In the genomic region with DNA sequence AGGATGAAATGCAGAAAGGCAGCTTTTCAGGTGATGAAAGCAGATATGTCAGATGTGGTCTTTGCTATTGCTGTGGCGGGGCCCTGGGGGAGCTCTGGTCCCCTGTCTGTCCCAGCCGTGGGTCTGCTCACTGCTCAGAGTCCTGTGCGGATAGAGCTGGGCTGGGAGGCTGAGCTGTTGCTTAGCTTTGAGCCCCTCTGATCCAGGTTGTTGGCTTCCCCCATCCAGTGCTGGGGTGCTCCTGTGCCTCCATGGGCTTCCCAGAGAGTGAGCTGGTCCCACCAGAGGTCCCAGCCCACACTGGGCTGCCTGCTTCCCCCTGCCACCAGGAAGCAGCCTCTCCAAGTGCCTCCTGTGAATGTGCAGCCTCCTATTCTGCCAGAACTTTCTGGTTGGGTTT, we compare ENCODE assay signal across 17 cellular contexts.
"Had no signal": no experiment of that assay in that cellular context is flagged by ENCODE, and none has a peak within 500 bp of the region (broad histone marks: within the 10 kb centered on the region; RNA-seq: fewer than 3 reads in every experiment).

No MANE protein-coding gene starts in this region.

- H3K4me3 ChIP-seq: right lobe of liver, thyroid gland, uterus had no signal

- H3K4me3 Mint-ChIP-seq: activated B cell treated with CpG ODN at 0.5 μM for 24 hours; activated CD8-positive, alpha-beta T cell treated with anti-CD3 and anti-CD28 coated beads for 36 hours; activated naive CD8-positive, alpha-beta T cell treated with anti-CD3 and anti-CD28 coated beads, Interleukin-2, amount 10 ng/mL, durations not matched to agents 7 days and 5 days; dendritic cell treated with granulocyte-macrophage colony-stimulating factor and Interleukin-4, amounts not matched to agents 40 ng/mL and 50 ng/mL, for 4 days; nephron progenitor cell; stimulated activated effector memory CD8-positive, alpha-beta T cell treated with anti-CD3 and anti-CD28 coated beads, Interleukin-12 subunit alpha, Interleukin-12 subunit beta, amount 100 ng/mL, for 72 hours had no signal

- H3K4me1 Mint-ChIP-seq: activated B cell treated with CpG ODN at 0.5 μM for 24 hours; stimulated activated effector memory CD8-positive, alpha-beta T cell treated with anti-CD3 and anti-CD28 coated beads, Interleukin-12 subunit alpha, Interleukin-12 subunit beta, amount 100 ng/mL, for 72 hours had no signal

- H3K27ac Mint-ChIP-seq: activated B cell treated with CpG ODN at 0.5 μM for 24 hours; activated CD8-positive, alpha-beta T cell treated with anti-CD3 and anti-CD28 coated beads for 36 hours; activated naive CD8-positive, alpha-beta T cell treated with anti-CD3 and anti-CD28 coated beads, Interleukin-2, amount 10 ng/mL, durations not matched to agents 7 days and 5 days; dendritic cell treated with granulocyte-macrophage colony-stimulating factor and Interleukin-4, amounts not matched to agents 40 ng/mL and 50 ng/mL, for 4 days; nephron progenitor cell; stimulated activated effector memory CD8-positive, alpha-beta T cell treated with anti-CD3 and anti-CD28 coated beads, Interleukin-12 subunit alpha, Interleukin-12 subunit beta, amount 100 ng/mL, for 72 hours had no signal

- H3K36me3 ChIP-seq: right lobe of liver, thyroid gland, uterus had no signal

- ATAC-seq: activated CD8-positive, alpha-beta T cell treated with anti-CD3 and anti-CD28 coated beads for 36 hours; right lobe of liver; stimulated activated effector memory CD8-positive, alpha-beta T cell treated with anti-CD3 and anti-CD28 coated beads, Interleukin-12 subunit alpha, Interleukin-12 subunit beta, amount 100 ng/mL, for 72 hours had no signal

- H3K9me3 ChIP-seq: right lobe of liver, thyroid gland, uterus had no signal

- H3K27me3 Mint-ChIP-seq: activated CD8-positive, alpha-beta T cell treated with anti-CD3 and anti-CD28 coated beads for 36 hours; activated naive CD8-positive, alpha-beta T cell treated with anti-CD3 and anti-CD28 coated beads, Interleukin-2, amount 10 ng/mL, durations not matched to agents 7 days and 5 days; dendritic cell treated with granulocyte-macrophage colony-stimulating factor and Interleukin-4, amounts not matched to agents 40 ng/mL and 50 ng/mL, for 4 days had no signal

- FAIRE-seq: islet of Langerhans had no signal

- H3K27me3 ChIP-seq: right lobe of liver, thyroid gland, uterus had no signal

- DNase-seq: activated B cell treated with CpG ODN at 0.5 μM for 24 hours; activated CD4-positive, alpha-beta T cell treated with anti-CD3 and anti-CD28 coated beads for 48 hours; activated CD8-positive, alpha-beta memory T cell treated with anti-CD3 and anti-CD28 coated beads, Interleukin-2, amount 50 U/mL, for 48 hours; activated CD8-positive, alpha-beta T cell treated with anti-CD3 and anti-CD28 coated beads for 36 hours; activated gamma-delta T cell treated with Interleukin-2 at 50 U/mL for 16 hours; activated naive CD8-positive, alpha-beta T cell treated with anti-CD3 and anti-CD28 coated beads, Interleukin-2, amount 10 ng/mL, durations not matched to agents 7 days and 5 days; anterior cingulate cortex; effector memory CD4-positive, alpha-beta T cell; nephron progenitor cell; occipital lobe; right lobe of liver; SW 1271; thyroid gland; uterus had no signal

- H3K36me3 Mint-ChIP-seq: activated naive CD8-positive, alpha-beta T cell treated with anti-CD3 and anti-CD28 coated beads, Interleukin-2, amount 10 ng/mL, durations not matched to agents 7 days and 5 days; stimulated activated effector memory CD8-positive, alpha-beta T cell treated with anti-CD3 and anti-CD28 coated beads, Interleukin-12 subunit alpha, Interleukin-12 subunit beta, amount 100 ng/mL, for 72 hours had no signal

- H3K27ac ChIP-seq: right lobe of liver, thyroid gland had no signal
